Comparison of ENCODE assay signal across 28 cellular contexts in genomic region chr13:55745828-55746227, GRCh38.
"Had no signal": no experiment of that assay in that cellular context is flagged by ENCODE, and none has a peak within 500 bp of the region (broad histone marks: within the 10 kb centered on the region; RNA-seq: fewer than 3 reads in every experiment).

No MANE protein-coding gene starts in this region.

- H3K9me3 ChIP-seq: ovary, psoas muscle, right lobe of liver, sigmoid colon, stomach, thoracic aorta, thyroid gland, tibial nerve, upper lobe of left lung had no signal

- H3K4me3 ChIP-seq: neural progenitor cell, ovary, psoas muscle, right lobe of liver, sigmoid colon, stomach, thoracic aorta, thyroid gland, tibial nerve, upper lobe of left lung had no signal

- H3K4me1 ChIP-seq: neural progenitor cell, parathyroid adenoma, psoas muscle, right lobe of liver, sigmoid colon, stomach, thyroid gland, tibial nerve, upper lobe of left lung had no signal

- H3K27me3 ChIP-seq: neural progenitor cell, ovary, right lobe of liver, sigmoid colon, stomach, thyroid gland, tibial nerve, upper lobe of left lung had no signal

- H3K4me3 Mint-ChIP-seq: natural killer cell; nephron; neural progenitor cell; stimulated activated effector memory CD8-positive, alpha-beta T cell treated with anti-CD3 and anti-CD28 coated beads, Interleukin-12 subunit alpha, Interleukin-12 subunit beta, amount 100 ng/mL, for 72 hours; stimulated activated naive B cell treated with anti-CD40 and anti-IgM and Interleukin-4, amounts not matched to agents 10 μg/mL and 1 μg/mL and 100 μg/mL, for 72 hours; stimulated activated naive CD8-positive, alpha-beta T cell treated with anti-CD3 and anti-CD28 coated beads, Interleukin-15, Interleukin-2, amounts not matched to agents 100 ng/mL and 50 ng/mL, for 24 hours had no signal

- H3K4me1 Mint-ChIP-seq: natural killer cell; nephron; neural progenitor cell; stimulated activated effector memory CD8-positive, alpha-beta T cell treated with anti-CD3 and anti-CD28 coated beads, Interleukin-12 subunit alpha, Interleukin-12 subunit beta, amount 100 ng/mL, for 72 hours; stimulated activated naive B cell treated with anti-CD40 and anti-IgM and Interleukin-4, amounts not matched to agents 10 μg/mL and 1 μg/mL and 100 μg/mL, for 72 hours had no signal

- H3K27me3 Mint-ChIP-seq: progenitor cell of endocrine pancreas; stimulated activated naive B cell treated with anti-CD40 and anti-IgM and Interleukin-4, amounts not matched to agents 10 μg/mL and 1 μg/mL and 100 μg/mL, for 72 hours; stimulated activated naive CD8-positive, alpha-beta T cell treated with anti-CD3 and anti-CD28 coated beads, Interleukin-15, Interleukin-2, amounts not matched to agents 100 ng/mL and 50 ng/mL, for 24 hours had no signal

- H3K27ac ChIP-seq: neural progenitor cell, ovary, parathyroid adenoma, psoas muscle, right lobe of liver, sigmoid colon, stomach, thoracic aorta, thyroid gland, tibial nerve, upper lobe of left lung had no signal

- DNase-seq: natural killer cell; occipital lobe; ovary; posterior cingulate gyrus; psoas muscle; right cardiac atrium; right lobe of liver; sigmoid colon; small intestine; stimulated activated CD4-positive, alpha-beta T cell treated with anti-CD3 and anti-CD28 coated beads, Interleukin-15, amount 100 ng/mL, for 24 hours; stimulated activated CD4-positive, alpha-beta T cell treated with anti-CD3 and anti-CD28 coated beads, Interleukin-2, amount 100 ng/mL, for 24 hours; stimulated activated CD4-positive, alpha-beta T cell treated with anti-CD3 and anti-CD28 coated beads, Interleukin-2, amount 100 ng/mL, for 48 hours; stimulated activated CD4-positive, alpha-beta T cell treated with anti-CD3 and anti-CD28 coated beads, Interleukin-4, amount 100 ng/mL, for 24 hours; stimulated activated naive B cell treated with anti-CD40 and anti-IgM and Interleukin-4, amounts not matched to agents 10 μg/mL and 1 μg/mL and 100 μg/mL, for 72 hours; stimulated activated naive CD4-positive, alpha-beta T cell treated with Interleukin-2 at 50 U/mL for 16 hours; stomach; thyroid gland; trophoblast cell; upper lobe of left lung had no signal

- FAIRE-seq: small intestine, urothelium cell line had no signal

- ATAC-seq: natural killer cell; psoas muscle; right cardiac atrium; right lobe of liver; stimulated activated effector memory CD8-positive, alpha-beta T cell treated with anti-CD3 and anti-CD28 coated beads, Interleukin-12 subunit alpha, Interleukin-12 subunit beta, amount 100 ng/mL, for 72 hours; stimulated activated naive B cell treated with anti-CD40 and anti-IgM and Interleukin-4, amounts not matched to agents 10 μg/mL and 1 μg/mL and 100 μg/mL, for 72 hours had no signal

- H3K36me3 ChIP-seq: neural progenitor cell, ovary, right lobe of liver, sigmoid colon, stomach, thoracic aorta, thyroid gland, tibial nerve, upper lobe of left lung had no signal

- H3K27ac Mint-ChIP-seq: natural killer cell; nephron; neural progenitor cell; progenitor cell of endocrine pancreas; stimulated activated effector memory CD8-positive, alpha-beta T cell treated with anti-CD3 and anti-CD28 coated beads, Interleukin-12 subunit alpha, Interleukin-12 subunit beta, amount 100 ng/mL, for 72 hours; stimulated activated naive B cell treated with anti-CD40 and anti-IgM and Interleukin-4, amounts not matched to agents 10 μg/mL and 1 μg/mL and 100 μg/mL, for 72 hours; stimulated activated naive CD8-positive, alpha-beta T cell treated with anti-CD3 and anti-CD28 coated beads, Interleukin-15, Interleukin-2, amounts not matched to agents 100 ng/mL and 50 ng/mL, for 24 hours had no signal

- H3K9me3 Mint-ChIP-seq: nephron, neural progenitor cell had no signal

- H3K36me3 Mint-ChIP-seq: natural killer cell; neural progenitor cell; stimulated activated effector memory CD8-positive, alpha-beta T cell treated with anti-CD3 and anti-CD28 coated beads, Interleukin-12 subunit alpha, Interleukin-12 subunit beta, amount 100 ng/mL, for 72 hours; stimulated activated naive B cell treated with anti-CD40 and anti-IgM and Interleukin-4, amounts not matched to agents 10 μg/mL and 1 μg/mL and 100 μg/mL, for 72 hours had no signal
